ENCODE assay signal across 8 cellular contexts in the genomic region with DNA sequence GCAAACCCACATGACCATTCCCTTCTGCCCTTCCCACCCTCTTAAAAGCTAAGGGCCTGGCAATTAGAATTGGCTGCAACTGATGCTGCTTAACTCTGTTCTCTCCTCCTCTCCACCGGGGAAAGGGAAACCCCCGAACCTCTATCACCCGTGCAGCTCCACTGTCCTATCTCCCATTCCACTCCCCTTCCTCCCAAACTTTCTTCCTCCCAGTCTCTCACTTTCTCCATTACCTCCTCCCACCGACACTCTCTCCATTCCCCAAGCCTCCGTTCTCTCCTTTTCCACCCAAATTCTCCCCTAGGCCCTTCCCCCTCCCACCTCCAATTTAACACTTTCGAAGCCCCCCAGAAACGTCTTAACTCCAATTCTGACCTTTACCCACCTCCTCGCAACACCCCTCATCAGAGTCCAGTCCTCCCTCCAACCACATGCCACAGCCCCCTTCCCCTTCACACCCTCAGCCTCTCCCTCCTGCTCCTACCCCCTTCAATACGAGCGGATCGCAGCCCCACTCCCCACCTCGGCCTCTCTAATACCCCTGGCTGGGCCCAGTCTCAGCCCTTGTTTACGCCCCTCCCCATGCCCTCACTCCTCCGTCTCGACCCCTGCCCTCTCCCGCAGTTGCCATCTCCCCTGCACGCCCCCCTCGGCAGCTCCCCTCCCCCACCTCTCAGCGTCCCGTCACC. TPM values are rescaled to one million over a fixed set of nuclear protein-coding genes. Genes with fewer than 3 reads are reported as not detected.
DNase-seq lines count a peak whose midpoint lies in the region; ATAC-seq and TF ChIP-seq lines count a peak whose summit lies in the region.

No MANE protein-coding gene starts in this region.

- DNase-seq in GM06990 (ENCODE audit: extremely low read depth, insufficient read length) = no peak
- DNase-seq in MM.1S = no peak
- peak; percentile 50 for DNase-seq in ecto neural progenitor cell (ENCODE audit: low spot score)
- DNase-seq in activated T-cell treated with anti-CD3 and anti-CD28 coated beads, Interleukin-2, amount 50 U/mL, for 48 hours = no peak

- H3F3A ChIP-seq in MM.1S (ENCODE audit: insufficient read depth, low read length) = peaks cover 33% of the 10 kb centered on the region

- peak overlapping the region; percentile 94 for H3K4me2 ChIP-seq in MM.1S (ENCODE audit: low read depth, low read length)

- peak overlapping the region; percentile 90 for H2AFZ ChIP-seq in MM.1S (ENCODE audit: low read length)

- H3K4me1 ChIP-seq in MM.1S (ENCODE audit: low read length) = peaks cover 9% of the 10 kb centered on the region; the same call in 1 of the 2 replicates
- peaks cover 81% of the 10 kb centered on the region for H3K4me1 ChIP-seq in mononuclear cell (ENCODE audit: insufficient read depth, low read length)

- no peak for ATAC-seq in activated CD4-positive, CD25-positive, alpha-beta regulatory T cell treated with anti-CD3 and anti-CD28 coated beads, Interleukin-2, amount 50 U/mL, for 24 hours
- no peak for ATAC-seq in HG03135 (IDR thresholded peaks at IDR 0.05; ENCODE audit: unreplicated experiment)
- ATAC-seq in HG03045 (IDR thresholded peaks at IDR 0.05; ENCODE audit: unreplicated experiment) = no peak

- H3K27me3 ChIP-seq in GM06990 (replicated peaks; ENCODE audit: control insufficient read depth, insufficient read depth, low read length) = no peaks in the 10 kb centered on the region
- no peaks in the 10 kb centered on the region for H3K27me3 ChIP-seq in MM.1S (replicated peaks; ENCODE audit: insufficient read depth, low read length)
- H3K27me3 ChIP-seq in mononuclear cell (ENCODE audit: insufficient read depth, low read length) = no peaks in the 10 kb centered on the region

- H3K9ac ChIP-seq in MM.1S (ENCODE audit: low read length) = peak overlapping the region; percentile 81

- peak overlapping the region; percentile 91 for H3K4me3 ChIP-seq in GM06990 (replicated peaks; ENCODE audit: low read depth, low read length)
- peak overlapping the region; percentile 88 for H3K4me3 ChIP-seq in MM.1S (ENCODE audit: low read length)
- H3K4me3 ChIP-seq in mononuclear cell (ENCODE audit: low read length) = peak overlapping the region; percentile 97

- H3K27ac ChIP-seq in MM.1S (ENCODE audit: low read length) = peak overlapping the region; percentile 52; the same call in 1 of the 2 replicates

- H3K9me3 ChIP-seq in MM.1S (replicated peaks; ENCODE audit: insufficient read depth, low read length) = no peaks in the 10 kb centered on the region
- H3K9me3 ChIP-seq in mononuclear cell (ENCODE audit: low read depth, low read length) = no peaks in the 10 kb centered on the region

- TF ChIP-seq CTCF in GM06990 (IDR thresholded peaks at IDR 0.05; ENCODE audit: insufficient read depth, low read length, poor library complexity, severe bottlenecking) (no peak), MM.1S (IDR thresholded peaks at IDR 0.05; ENCODE audit: low read length) (no peak)

- H3K36me3 ChIP-seq in GM06990 (ENCODE audit: control insufficient read depth, insufficient read depth, low read length) (peaks cover 2% of the 10 kb centered on the region), MM.1S (replicated peaks; ENCODE audit: insufficient read depth, low read length) (no peaks in the 10 kb centered on the region)

- H4K20me1 ChIP-seq in MM.1S (ENCODE audit: insufficient read depth, low read length) = no peaks in the 10 kb centered on the region

- H3K9me2 ChIP-seq in MM.1S (replicated peaks; ENCODE audit: insufficient read depth, low read length) = no peaks in the 10 kb centered on the region

- peaks cover 90% of the 10 kb centered on the region for H3K79me2 ChIP-seq in MM.1S (ENCODE audit: low read length)

RNA-seq across cellular contexts. Expression of a gene that starts 0.6 kb away (rescaled TPM):
- total RNA-seq in mononuclear cell = 27.2 TPM

RNA-seq across cellular contexts. Expression of a gene that starts 14.0 kb away (rescaled TPM):
- 9.0 TPM for total RNA-seq in mononuclear cell

RNA-seq across cellular contexts. Expression of a gene that starts 14.0 kb away (rescaled TPM):
- 20.0 TPM for total RNA-seq in mononuclear cell

RNA-seq across cellular contexts. Expression of a gene that starts 21.9 kb away (rescaled TPM):
- 118 TPM for total RNA-seq in mononuclear cell

RNA-seq across cellular contexts. Expression of a gene that starts 27.4 kb away (rescaled TPM):
- total RNA-seq in mononuclear cell = 11.1 TPM
